In the genomic region with DNA sequence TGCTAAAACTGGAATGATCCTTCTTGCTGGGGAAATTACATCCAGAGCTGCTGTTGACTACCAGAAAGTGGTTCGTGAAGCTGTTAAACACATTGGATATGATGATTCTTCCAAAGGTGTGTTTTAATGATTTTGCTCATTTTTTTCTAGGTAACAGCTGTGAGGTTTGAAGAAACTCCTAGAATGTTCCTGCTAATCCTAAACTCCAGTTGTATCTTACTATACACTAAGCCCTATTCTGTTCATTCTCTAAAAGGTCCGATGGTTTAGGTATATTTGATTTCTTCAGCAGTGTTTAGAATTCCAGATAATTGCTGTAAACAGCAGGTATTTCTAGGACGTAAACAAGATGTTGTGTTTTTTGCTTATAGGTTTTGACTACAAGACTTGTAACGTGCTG, we compare ENCODE assay signal across 9 cellular contexts. TPM values are rescaled to one million over a fixed set of nuclear protein-coding genes. Genes with fewer than 3 reads are reported as not detected.
DNase-seq lines count a peak whose midpoint lies in the region; ATAC-seq and TF ChIP-seq lines count a peak whose summit lies in the region.
"Had no signal": no experiment of that assay in that cellular context is flagged by ENCODE, and none has a peak within 500 bp of the region (broad histone marks: within the 10 kb centered on the region; RNA-seq: fewer than 3 reads in every experiment).

No MANE protein-coding gene starts in this region.

- H3K9me3 Mint-ChIP-seq in natural killer cell treated with Interleukin-12 subunit alpha and Interleukin-12 subunit beta and Interleukin-15 and Interleukin-18, amount 100 ng/mL, for 72 hours, result no peaks in the 10 kb centered on the region

- peak overlapping the region; percentile 98 for H3K4me3 Mint-ChIP-seq in natural killer cell treated with Interleukin-12 subunit alpha and Interleukin-12 subunit beta and Interleukin-15 and Interleukin-18, amount 100 ng/mL, for 72 hours

- ATAC-seq in natural killer cell treated with Interleukin-12 subunit alpha and Interleukin-12 subunit beta and Interleukin-15 and Interleukin-18, amount 100 ng/mL, for 72 hours, result no peak
- no peak for ATAC-seq in GM19467 (IDR thresholded peaks at IDR 0.05; ENCODE audit: unreplicated experiment)
- no peak for ATAC-seq in HG03175 (IDR thresholded peaks at IDR 0.05; ENCODE audit: unreplicated experiment)

- peak overlapping the region; percentile 92 for H3K4me3 ChIP-seq in AG09309 (ENCODE audit: control insufficient read depth, low read depth, low read length)
- peak overlapping the region; percentile 98 for H3K4me3 ChIP-seq in choroid plexus epithelial cell (ENCODE audit: low read depth, low read length)

- no peak for DNase-seq in AG09309 (ENCODE audit: low read depth)
- no peak for DNase-seq in choroid plexus epithelial cell (ENCODE audit: low read depth)
- DNase-seq in natural killer cell treated with Interleukin-12 subunit alpha and Interleukin-12 subunit beta and Interleukin-15 and Interleukin-18, amount 100 ng/mL, for 72 hours (ENCODE audit: low spot score), result no peak
- no peak for DNase-seq in AG20443 (ENCODE audit: low spot score)
- no peak for DNase-seq in NCI-H128 (lab: John Stamatoyannopoulos, UW; ENCODE audit: unreplicated experiment)
- DNase-seq: activated CD4-positive, alpha-beta T cell treated with anti-CD3 and anti-CD28 coated beads, Interleukin-2, amount 50 U/mL, for 1 hour had no signal

- H3K9me3 ChIP-seq in KOPT-K1 (ENCODE audit: insufficient read depth, low read length, poor library complexity, severe bottlenecking), result no peaks in the 10 kb centered on the region

- H3K27ac ChIP-seq in KOPT-K1 (ENCODE audit: low read depth, low read length, poor library complexity, severe bottlenecking), result peak overlapping the region; percentile 98

- H3K36me3 ChIP-seq in KOPT-K1 (ENCODE audit: insufficient read depth, low read length), result peaks cover 66% of the 10 kb centered on the region

- H3K4me1 Mint-ChIP-seq in natural killer cell treated with Interleukin-12 subunit alpha and Interleukin-12 subunit beta and Interleukin-15 and Interleukin-18, amount 100 ng/mL, for 72 hours (ENCODE audit: low read depth in 2 of 2), result peaks cover 50 to 51% of the 10 kb centered on the region in 2 donors

- H3K27ac Mint-ChIP-seq in natural killer cell treated with Interleukin-12 subunit alpha and Interleukin-12 subunit beta and Interleukin-15 and Interleukin-18, amount 100 ng/mL, for 72 hours, result peak overlapping the region; percentile 97

- TF ChIP-seq CTCF in AG09309 (IDR thresholded peaks at IDR 0.05; ENCODE audit: control insufficient read depth, insufficient read depth, low read depth, low read length, missing control alignments), result no peak
- no peak for TF ChIP-seq CTCF in choroid plexus epithelial cell (conservative IDR thresholded peaks at IDR 0.05; ENCODE audit: low read depth, low read length)

- no peaks in the 10 kb centered on the region for H3K27me3 Mint-ChIP-seq in natural killer cell treated with Interleukin-12 subunit alpha and Interleukin-12 subunit beta and Interleukin-15 and Interleukin-18, amount 100 ng/mL, for 72 hours

- peaks cover 52% of the 10 kb centered on the region for H3K36me3 Mint-ChIP-seq in natural killer cell treated with Interleukin-12 subunit alpha and Interleukin-12 subunit beta and Interleukin-15 and Interleukin-18, amount 100 ng/mL, for 72 hours

RNA-seq across cellular contexts. Expression of a gene that starts 2.3 kb away (rescaled TPM):
- 100 to 1,000 TPM; 246 to 503 TPM for total RNA-seq in natural killer cell treated with Interleukin-12 subunit alpha and Interleukin-12 subunit beta and Interleukin-15 and Interleukin-18, amount 100 ng/mL, for 72 hours

RNA-seq across cellular contexts. Expression of a gene that starts 20.0 kb away (rescaled TPM):
- 10 to 100 TPM; 24.9 to 37.1 TPM for total RNA-seq in natural killer cell treated with Interleukin-12 subunit alpha and Interleukin-12 subunit beta and Interleukin-15 and Interleukin-18, amount 100 ng/mL, for 72 hours

RNA-seq across cellular contexts. Expression of a gene that starts 36.1 kb away (rescaled TPM):
- total RNA-seq in natural killer cell treated with Interleukin-12 subunit alpha and Interleukin-12 subunit beta and Interleukin-15 and Interleukin-18, amount 100 ng/mL, for 72 hours, result 100 to 1,000 TPM in 1 of 2 donors, 10 to 100 TPM in 1; 83.2 to 160 TPM

RNA-seq across cellular contexts. Expression of a gene that starts 43.0 kb away (rescaled TPM):
- total RNA-seq in natural killer cell treated with Interleukin-12 subunit alpha and Interleukin-12 subunit beta and Interleukin-15 and Interleukin-18, amount 100 ng/mL, for 72 hours, result 10 to 100 TPM; 30.5 to 50.7 TPM

RNA-seq across cellular contexts. Expression of a gene that starts 54.3 kb away (rescaled TPM):
- 100 to 1,000 TPM; 116 to 149 TPM for total RNA-seq in natural killer cell treated with Interleukin-12 subunit alpha and Interleukin-12 subunit beta and Interleukin-15 and Interleukin-18, amount 100 ng/mL, for 72 hours
